Comparison of ENCODE assay signal across 17 cellular contexts in the genomic region with DNA sequence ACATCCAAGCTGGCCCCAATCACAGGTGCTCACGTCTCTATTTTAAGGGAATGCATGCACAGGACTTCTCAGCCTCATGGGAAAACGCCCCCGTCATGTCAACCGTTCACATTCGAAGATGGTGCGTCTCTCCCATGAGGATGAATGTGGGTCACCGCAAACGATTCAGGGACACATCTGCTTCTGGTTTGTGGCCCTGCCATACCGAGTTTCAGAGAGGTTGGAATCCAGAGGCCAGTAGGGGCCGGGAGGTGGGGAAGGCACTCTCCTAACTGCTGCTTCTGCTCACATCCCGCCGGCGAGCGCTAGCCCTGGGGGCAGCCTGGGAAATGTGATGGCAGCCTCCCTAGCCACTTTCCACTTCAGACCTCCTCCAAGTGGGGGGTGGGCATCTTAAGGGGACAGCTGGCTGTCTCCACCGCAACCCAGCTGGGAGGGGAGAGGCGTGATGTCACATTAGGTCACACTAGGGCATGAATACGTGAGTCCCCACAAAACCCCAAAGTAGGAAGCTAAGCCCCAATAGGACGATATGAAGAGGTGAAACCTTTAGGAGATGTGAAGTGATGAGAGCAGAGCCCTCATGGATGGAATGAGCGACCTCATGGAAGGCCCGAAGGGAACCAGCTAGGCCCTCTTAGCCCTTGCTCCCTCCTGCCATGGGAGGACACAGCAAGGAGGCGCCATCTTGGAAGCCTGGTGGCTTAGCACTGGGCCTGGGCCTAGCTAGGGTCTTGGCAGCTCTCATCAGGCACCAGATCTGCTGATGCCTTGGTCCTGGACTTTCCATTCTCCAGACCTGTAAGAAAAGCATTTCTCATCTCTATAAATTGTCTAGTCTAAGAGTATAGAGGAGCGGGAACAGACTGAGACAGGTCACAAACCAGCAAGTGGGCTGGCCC.
DNase-seq lines count a peak whose midpoint lies in the region; ATAC-seq and TF ChIP-seq lines count a peak whose summit lies in the region.
"Had no signal": no experiment of that assay in that cellular context is flagged by ENCODE, and none has a peak within 500 bp of the region (broad histone marks: within the 10 kb centered on the region; RNA-seq: fewer than 3 reads in every experiment).

No MANE protein-coding gene starts in this region.

- H3K4me3 ChIP-seq in heart left ventricle (no peak overlapping the region), endodermal cell (ENCODE audit: low read length) (no peak overlapping the region), neuronal stem cell (ENCODE audit: low read length in 2 of 2) (no peak overlapping the region)
- H3K4me3 ChIP-seq: A549 had no signal

- H3K4ac ChIP-seq in neuronal stem cell (ENCODE audit: low read length): no peak overlapping the region

- TF ChIP-seq CTCF in heart left ventricle (IDR thresholded peaks at IDR 0.05) (no peak), endodermal cell (conservative IDR thresholded peaks at IDR 0.05) (no peak)

- no peak overlapping the region for H3K4me3 Mint-ChIP-seq in endodermal cell

- H3K36me3 ChIP-seq in heart left ventricle (no peaks in the 10 kb centered on the region), endodermal cell (ENCODE audit: control insufficient read depth, insufficient read depth, low read length) (no peaks in the 10 kb centered on the region), neuronal stem cell (replicated peaks in 1 of 2; ENCODE audit: control insufficient read depth in 2 of 2, insufficient read depth in 2 of 2, low read length in 2 of 2) (peaks cover 0 to 3% of the 10 kb centered on the region in 2 donors)

- H2BK5ac ChIP-seq in neuronal stem cell (ENCODE audit: low read length): no peak overlapping the region

- no peak overlapping the region for H2AK5ac ChIP-seq in neuronal stem cell (ENCODE audit: low read depth, low read length)

- no peaks in the 10 kb centered on the region for H3K36me3 Mint-ChIP-seq in endodermal cell (ENCODE audit: low read depth)

- H3K27ac Mint-ChIP-seq in endodermal cell: no peak overlapping the region

- H2BK120ac ChIP-seq in neuronal stem cell (ENCODE audit: low read depth, low read length): peak overlapping the region; percentile 40

- no peak overlapping the region for H4K91ac ChIP-seq in neuronal stem cell (ENCODE audit: low read depth, low read length, poor library complexity)

- H3K27ac ChIP-seq in heart left ventricle (no peak overlapping the region), endodermal cell (ENCODE audit: low read depth, low read length) (no peak overlapping the region), neuronal stem cell (replicated peaks; ENCODE audit: low read length) (no peak overlapping the region)
- H3K27ac ChIP-seq: A549, HL-60, KMS-11 had no signal

- peak; percentile 20 for DNase-seq in cardiac septum (ENCODE audit: low spot score)
- no peak for DNase-seq in heart left ventricle
- peak; percentile 16 for DNase-seq in endodermal cell
- no peak for DNase-seq in neuronal stem cell (ENCODE audit: low spot score)
- peak; percentile 25 for DNase-seq in ureter (ENCODE audit: low spot score)
- DNase-seq: C1 segment of cervical spinal cord, MV-4-11, NCI-H1417 treated with DMSO at 0.1 percent for 48 hours, NCI-H2227 treated with DMSO at 0.1 percent for 48 hours, NCI-H82, OCI-M1, SHP77 had no signal

- no peak overlapping the region for H3K4me2 ChIP-seq in neuronal stem cell (ENCODE audit: insufficient read depth, low read length, poor library complexity, severe bottlenecking)
- H3K4me2 ChIP-seq: A549, KMS-11 had no signal

- H3K9ac ChIP-seq in endodermal cell (ENCODE audit: extremely low read depth, low read length, poor library complexity, severe bottlenecking): no peak overlapping the region
- no peak overlapping the region for H3K9ac ChIP-seq in neuronal stem cell (ENCODE audit: low read depth, low read length, poor library complexity)
- H3K9ac ChIP-seq: KMS-11 had no signal

- H3K4me1 ChIP-seq in heart left ventricle: no peaks in the 10 kb centered on the region
- no peaks in the 10 kb centered on the region for H3K4me1 ChIP-seq in endodermal cell (ENCODE audit: control insufficient read depth, insufficient read depth, low read length)
- peaks cover 0 to 9% of the 10 kb centered on the region in 2 donors for H3K4me1 ChIP-seq in neuronal stem cell (ENCODE audit: control insufficient read depth in 2 of 2, insufficient read depth in 1 of 2, low read depth in 1 of 2, low read length in 2 of 2)
- H3K4me1 ChIP-seq: A549 had no signal

- TF ChIP-seq POLR2A in heart left ventricle (IDR thresholded peaks at IDR 0.05): no peak

- ATAC-seq in heart left ventricle (no peak), GM21529 (IDR thresholded peaks at IDR 0.05; ENCODE audit: unreplicated experiment) (no peak), GM19463 (IDR thresholded peaks at IDR 0.05; ENCODE audit: unreplicated experiment) (no peak)
- ATAC-seq: A549 had no signal

- H2AFZ ChIP-seq in neuronal stem cell (ENCODE audit: low read length): no peak overlapping the region

- intact Hi-C loops in cardiac septum (cut with DNase I): no loop called here
- intact Hi-C loops in heart left ventricle (cut with DNase I): no loop called here

- no peaks in the 10 kb centered on the region for H3K9me3 Mint-ChIP-seq in endodermal cell

- H3K27me3 ChIP-seq in heart left ventricle (peaks cover 0 to 38% (median 0%) of the 10 kb centered on the region in 9 donors), endodermal cell (ENCODE audit: control insufficient read depth, insufficient read depth, low read length, poor library complexity, severe bottlenecking) (no peaks in the 10 kb centered on the region), neuronal stem cell (ENCODE audit: control insufficient read depth in 3 of 3, insufficient read depth in 3 of 3, low read depth in 1 of 3, low read length in 3 of 3) (no peaks in the 10 kb centered on the region)

- no peaks in the 10 kb centered on the region for H3K27me3 Mint-ChIP-seq in endodermal cell (ENCODE audit: insufficient read depth)

- H4K8ac ChIP-seq in neuronal stem cell (ENCODE audit: low read depth, low read length): no peak overlapping the region

- 86 to 93% (median 89%) methylated on average over 19 to 22 of the region's 22 CpGs for WGBS in heart left ventricle, 4 donors
- WGBS in endodermal cell (ENCODE audit: insufficient coverage in 1 of 2, insufficient read length in 1 of 2), 2 experiments: 90 to 96% methylated on average over 13 to 22 of the region's 22 CpGs
- no CpG with 5 or more reads among the region's 22 CpGs for WGBS in neuronal stem cell (ENCODE audit: extremely low coverage in 2 of 2, insufficient read length in 2 of 2, insufficient replicate concordance in 1 of 2), 2 donors

- no peak overlapping the region for H3K14ac ChIP-seq in neuronal stem cell (ENCODE audit: low read length)

- H3K18ac ChIP-seq in neuronal stem cell (ENCODE audit: low read length): peak overlapping the region; percentile 7

- no peak overlapping the region for H2BK15ac ChIP-seq in neuronal stem cell (ENCODE audit: low read length)

- no peak overlapping the region for H3K23ac ChIP-seq in neuronal stem cell (ENCODE audit: low read depth, low read length, poor library complexity)

- no peaks in the 10 kb centered on the region for H3K79me1 ChIP-seq in neuronal stem cell (ENCODE audit: low read depth, low read length)

- H3K4me1 Mint-ChIP-seq in endodermal cell: no peaks in the 10 kb centered on the region

- H3K9me3 ChIP-seq in heart left ventricle: no peaks in the 10 kb centered on the region
- H3K9me3 ChIP-seq in endodermal cell (ENCODE audit: control insufficient read depth, low read length): no peaks in the 10 kb centered on the region
- no peaks in the 10 kb centered on the region for H3K9me3 ChIP-seq in neuronal stem cell (replicated peaks in 1 of 2; ENCODE audit: control insufficient read depth in 2 of 2, insufficient read depth in 1 of 2, low read depth in 1 of 2, low read length in 2 of 2)
- H3K9me3 ChIP-seq: A549 had no signal

- H2BK12ac ChIP-seq in neuronal stem cell (ENCODE audit: low read length): no peak overlapping the region

Comparison
In these comparisons a context has a peak if more than half of its experiments do, and no peak if none do; other contexts are left out.
1. DNase-seq: peak in cardiac septum (single experiment), endodermal cell (single experiment) and ureter (single experiment); none in heart left ventricle (0 of 5) and neuronal stem cell (single experiment).